ENCODE assay signal across 8 cellular contexts in genomic region chr19:36489920-36490415, GRCh38. TPM values are rescaled to one million over a fixed set of nuclear protein-coding genes. Genes with fewer than 3 reads are reported as not detected.
A peak's percentile ranks its signal among the peaks of the same experiment; 100 is the strongest.
DNase-seq lines count a peak whose midpoint lies in the region; ATAC-seq and TF ChIP-seq lines count a peak whose summit lies in the region.

No MANE protein-coding gene starts in this region.

- POLR2A ChIA-PET in CD4-positive, alpha-beta T cell (lab: Charles Lee) = interaction anchor here (0.7 to 2.7 kb wide), 22 partner anchors 10 to 1016 kb away, joined by 3 to 53 read pairs (median 8); partner anchors contain the start of genes LIN37, POLR2I, TBCB and ZFP14

- H3K9me3 Mint-ChIP-seq in CD4-positive, alpha-beta T cell = peaks cover 6% of the 10 kb centered on the region
- H3K9me3 Mint-ChIP-seq in activated naive CD4-positive, alpha-beta T cell treated with anti-CD3 and anti-CD28 coated beads for 36 hours = peaks cover 31% of the 10 kb centered on the region

- H3K27ac Mint-ChIP-seq in CD4-positive, alpha-beta T cell = peak overlapping the region; percentile 99
- peak overlapping the region; percentile 98 for H3K27ac Mint-ChIP-seq in activated naive CD4-positive, alpha-beta T cell treated with anti-CD3 and anti-CD28 coated beads for 36 hours

- H3K4me3 Mint-ChIP-seq in CD4-positive, alpha-beta T cell = peak overlapping the region; percentile 97
- peak overlapping the region; percentile 96 for H3K4me3 Mint-ChIP-seq in activated naive CD4-positive, alpha-beta T cell treated with anti-CD3 and anti-CD28 coated beads for 36 hours

- H3K27me3 Mint-ChIP-seq in CD4-positive, alpha-beta T cell = no peaks in the 10 kb centered on the region
- no peaks in the 10 kb centered on the region for H3K27me3 Mint-ChIP-seq in activated naive CD4-positive, alpha-beta T cell treated with anti-CD3 and anti-CD28 coated beads for 36 hours (ENCODE audit: low read depth)

- H3K4me1 ChIP-seq in heart left ventricle (peaks cover 0 to 21% (median 10%) of the 10 kb centered on the region in 12 donors), aorta (ENCODE audit: control insufficient read depth in 1 of 2, insufficient read depth in 2 of 2, low read length in 2 of 2) (no peaks in the 10 kb centered on the region)

- no peak for TF ChIP-seq CTCF in CD4-positive, alpha-beta T cell (IDR thresholded peaks at IDR 0.05)
- no peak for TF ChIP-seq CTCF in heart left ventricle (IDR thresholded peaks at IDR 0.05)

- no peaks in the 10 kb centered on the region for H3K9me3 ChIP-seq in CD4-positive, alpha-beta T cell (ENCODE audit: control insufficient read depth, low read length)
- H3K9me3 ChIP-seq in heart left ventricle (peaks cover 0 to 4% (median 0%) of the 10 kb centered on the region in 12 donors), aorta (ENCODE audit: control insufficient read depth, low read length) (no peaks in the 10 kb centered on the region)

- peak in 7 of 10 experiments; percentile 55 to 67 (median 63) for DNase-seq in CD4-positive, alpha-beta T cell
- DNase-seq in OCI-M1 (lab: John Stamatoyannopoulos, UW) (peak; percentile 98), heart left ventricle (peak; percentile 85 to 89 (median 88)), posterior cingulate gyrus (peak in 8 of 10 donors; percentile 64 to 95 (median 77)), aorta (peak in 1 of 2 donors; percentile 86)
- DNase-seq in activated naive CD4-positive, alpha-beta T cell treated with anti-CD3 and anti-CD28 coated beads for 36 hours = peak; percentile 69

- peak overlapping the region; percentile 84 for H3K27ac ChIP-seq in CD4-positive, alpha-beta T cell (ENCODE audit: low read depth, low read length)
- peak overlapping the region; percentile 89 to 99 (median 97) for H3K27ac ChIP-seq in heart left ventricle
- H3K27ac ChIP-seq in aorta (ENCODE audit: low read depth in 1 of 2, low read length in 2 of 2) = peak overlapping the region in 1 of 2 donors; percentile 45

- peaks cover 36% of the 10 kb centered on the region for H3K4me1 Mint-ChIP-seq in CD4-positive, alpha-beta T cell (ENCODE audit: low read depth)
- H3K4me1 Mint-ChIP-seq in activated naive CD4-positive, alpha-beta T cell treated with anti-CD3 and anti-CD28 coated beads for 36 hours (ENCODE audit: low read depth) = peaks cover 19% of the 10 kb centered on the region

- no peaks in the 10 kb centered on the region for H3K27me3 ChIP-seq in CD4-positive, alpha-beta T cell (ENCODE audit: control insufficient read depth, insufficient read depth, low read length)
- H3K27me3 ChIP-seq in heart left ventricle = no peaks in the 10 kb centered on the region
- H3K27me3 ChIP-seq in aorta (ENCODE audit: control insufficient read depth in 1 of 2, insufficient read depth in 2 of 2, low read length in 1 of 2) = no peaks in the 10 kb centered on the region

- H3K4me3 ChIP-seq in heart left ventricle (peak overlapping the region; percentile 62 to 94 (median 82)), aorta (ENCODE audit: low read length in 2 of 2) (peak overlapping the region; percentile 20 to 84)

- CTCF ChIA-PET in CD4-positive, alpha-beta T cell (lab: Charles Lee) = interaction anchor here (1.0 to 2.5 kb wide), 4 partner anchors 37 to 307 kb away, joined by 3 to 11 read pairs (median 5); partner anchors contain the start of genes ZNF260 and ZNF382
- CTCF ChIA-PET in activated naive CD4-positive, alpha-beta T cell treated with anti-CD3 and anti-CD28 coated beads for 36 hours (lab: Charles Lee) = no interaction called here

- TF ChIP-seq POLR2A in GM19193 (IDR thresholded peaks at IDR 0.05; ENCODE audit: extremely low read depth, insufficient read depth, insufficient read length) (peak; percentile 31), heart left ventricle (IDR thresholded peaks at IDR 0.05) (no peak)

- ATAC-seq in CD4-positive, alpha-beta T cell (ENCODE audit: poor library complexity) = peak; percentile 38
- peak; percentile 38 for ATAC-seq in HG03457 (IDR thresholded peaks at IDR 0.05; ENCODE audit: unreplicated experiment)
- ATAC-seq in heart left ventricle = peak in 3 of 4 donors; percentile 94 to 96 (median 96)
- peak; percentile 92 for ATAC-seq in aorta (ENCODE audit: low FRiP score)

- no peaks in the 10 kb centered on the region for H3K36me3 ChIP-seq in heart left ventricle
- H3K36me3 ChIP-seq in aorta (ENCODE audit: control insufficient read depth in 1 of 2, insufficient read depth in 2 of 2, low read length in 1 of 2) = no peaks in the 10 kb centered on the region

- WGBS in heart left ventricle, 4 donors = 3 to 4% (median 4%) methylated on average over 13 to 15 of the region's 15 CpGs
- WGBS in aorta, 2 donors = 3 to 5% methylated on average over 15 of the region's 15 CpGs

- intact Hi-C loops in CD4-positive, alpha-beta T cell (cut with DNase I, micrococcal nuclease) = loop anchor here (1.0 to 10.0 kb wide), 11 partner anchors 38 to 589 kb away; partner anchors contain the start of genes ZFP82 (in 2 of the 2), ZNF146 (in 2 of the 2), ZNF260 (in 2 of the 2) and ZNF529 (in 2 of the 2)
- intact Hi-C loops in activated naive CD4-positive, alpha-beta T cell treated with anti-CD3 and anti-CD28 coated beads for 36 hours (cut with micrococcal nuclease) = loop anchor here (1.0 to 5.0 kb wide), 13 partner anchors 38 to 743 kb away; partner anchors contain the start of genes LIN37, PSENEN, U2AF1L4 and ZFP14
- intact Hi-C loops in heart left ventricle (cut with DNase I) (loop anchor here in 8 of 10 donors (2.0 to 10.0 kb wide), 10 partner anchors 65 to 365 kb away; partner anchors contain the start of genes ZFP82 (in 4 of the 8), ZFP14 (in 3 of the 8), ZNF146 (in 2 of the 8) and ZNF565 (in 2 of the 8)), posterior cingulate gyrus (cut with DNase I) (loop anchor here (2.0 kb wide), 2 partner anchors 71 to 111 kb away; partner anchors contain the start of genes ZFP14 and ZFP82), aorta (cut with DNase I) (loop anchor here (5.0 to 10.0 kb wide), 2 partner anchors 68 to 275 kb away; partner anchors contain the start of genes ZNF146 (in 1 of the 2) and ZNF565 (in 1 of the 2))

- H3K36me3 Mint-ChIP-seq in CD4-positive, alpha-beta T cell (ENCODE audit: low read depth) = peaks cover 47% of the 10 kb centered on the region
- peaks cover 27% of the 10 kb centered on the region for H3K36me3 Mint-ChIP-seq in activated naive CD4-positive, alpha-beta T cell treated with anti-CD3 and anti-CD28 coated beads for 36 hours (ENCODE audit: low read depth)

RNA-seq across cellular contexts. Expression of gene ZNF566, which starts 0.6 kb away (rescaled TPM):
- 1 to 10 TPM; 6.3 to 6.8 TPM for total RNA-seq in CD4-positive, alpha-beta T cell
- total RNA-seq in activated naive CD4-positive, alpha-beta T cell treated with anti-CD3 and anti-CD28 coated beads for 36 hours = 1 to 10 TPM; 4.4 to 5.3 TPM
- 10 to 100 TPM in 4 of 9 donors, 1 to 10 TPM in 5; 6.6 to 14.0 (median 8.4) TPM for total RNA-seq in heart left ventricle
- 1 to 10 TPM; 3.7 to 7.4 TPM for polyA plus RNA-seq in heart left ventricle
- total RNA-seq in aorta = 10 to 100 TPM; 13.6 to 16.5 TPM
- polyA plus RNA-seq in aorta = 10 to 100 TPM in 1 of 2 donors, 1 to 10 TPM in 1; 8.0 to 10.0 TPM

RNA-seq across cellular contexts. Expression of gene ZNF260, which starts 38.1 kb away (rescaled TPM):
- total RNA-seq in CD4-positive, alpha-beta T cell = 1 to 10 TPM; 2.0 to 5.0 TPM
- total RNA-seq in activated naive CD4-positive, alpha-beta T cell treated with anti-CD3 and anti-CD28 coated beads for 36 hours = 1 to 10 TPM; 3.7 to 5.4 TPM
- total RNA-seq in heart left ventricle (10 to 100 TPM in 4 of 9 donors, 1 to 10 TPM in 5; 5.2 to 13.7 (median 8.5) TPM), aorta (1 to 10 TPM; 7.2 to 9.1 TPM)
- polyA plus RNA-seq in heart left ventricle (1 to 10 TPM; 3.4 to 5.7 TPM), aorta (1 to 10 TPM; 3.5 to 4.1 TPM)

Comparison
In these comparisons a context has a peak if more than half of its experiments do, and no peak if none do; other contexts are left out.
1. ATAC-seq: peak in every context shown above with its lines; median percentile 96 in heart left ventricle; 92 in aorta; 38 in CD4-positive, alpha-beta T cell; 38 in HG03457.